ENCODE assay signal across 8 cellular contexts in genomic region chr3:108477511-108478147, GRCh38. TPM values are rescaled to one million over a fixed set of nuclear protein-coding genes. Genes with fewer than 3 reads are reported as not detected.
DNase-seq lines count a peak whose midpoint lies in the region; ATAC-seq and TF ChIP-seq lines count a peak whose summit lies in the region.

No MANE protein-coding gene starts in this region.

- H3K9me3 Mint-ChIP-seq in stimulated activated memory B cell treated with anti-CD40 and anti-IgM and Interleukin-4, amounts not matched to agents 10 μg/mL and 1 μg/mL and 100 μg/mL, for 72 hours: no peaks in the 10 kb centered on the region

- no peaks in the 10 kb centered on the region for H3K27me3 Mint-ChIP-seq in stimulated activated memory B cell treated with anti-CD40 and anti-IgM and Interleukin-4, amounts not matched to agents 10 μg/mL and 1 μg/mL and 100 μg/mL, for 72 hours

- DNase-seq in Daoy (ENCODE audit: low read depth): peak; percentile 69
- DNase-seq in NCI-H1694 (lab: John Stamatoyannopoulos, UW): peak; percentile 65
- DNase-seq in T-helper 1 cell: peak in 4 of 5 donors; percentile 22 to 53 (median 42)
- DNase-seq in adrenal gland: peak; percentile 50 to 82 (median 72)
- DNase-seq in hippocampal formation (lab: John Stamatoyannopoulos, UW): peak; percentile 49 to 70
- DNase-seq in stimulated activated CD4-positive, alpha-beta T cell treated with anti-CD3 and anti-CD28 coated beads, Interleukin-12 subunit alpha, Interleukin-12 subunit beta, amount 100 ng/mL, for 4 hours: peak; percentile 59

- H3K4me1 ChIP-seq in HEK293 (ENCODE audit: control insufficient read depth, insufficient read depth, low read length) (no peaks in the 10 kb centered on the region), adrenal gland (replicated peaks in 1 of 2) (no peaks in the 10 kb centered on the region)

- WGBS in adrenal gland, 4 donors: 22 to 24% (median 23%) methylated on average over 4 of the region's 4 CpGs

- H3K27me3 ChIP-seq in adrenal gland: no peaks in the 10 kb centered on the region

- no peak overlapping the region for H3K27ac Mint-ChIP-seq in stimulated activated memory B cell treated with anti-CD40 and anti-IgM and Interleukin-4, amounts not matched to agents 10 μg/mL and 1 μg/mL and 100 μg/mL, for 72 hours

- no peak overlapping the region for H3K4me3 Mint-ChIP-seq in stimulated activated memory B cell treated with anti-CD40 and anti-IgM and Interleukin-4, amounts not matched to agents 10 μg/mL and 1 μg/mL and 100 μg/mL, for 72 hours

- no peaks in the 10 kb centered on the region for H3K4me1 Mint-ChIP-seq in stimulated activated memory B cell treated with anti-CD40 and anti-IgM and Interleukin-4, amounts not matched to agents 10 μg/mL and 1 μg/mL and 100 μg/mL, for 72 hours

- H3K36me3 ChIP-seq in HEK293 (ENCODE audit: control insufficient read depth in 2 of 2, insufficient read depth in 1 of 2, low read length in 2 of 2) (no peaks in the 10 kb centered on the region), adrenal gland (replicated peaks in 1 of 2) (no peaks in the 10 kb centered on the region)

- no peak overlapping the region for H3K27ac ChIP-seq in HEK293 (ENCODE audit: extremely low read depth, low read depth, low read length)
- H3K27ac ChIP-seq in adrenal gland: no peak overlapping the region

- POLR2A ChIA-PET in HEK293 (lab: Yijun Ruan, JAX): no interaction called here

- H3K36me3 Mint-ChIP-seq in stimulated activated memory B cell treated with anti-CD40 and anti-IgM and Interleukin-4, amounts not matched to agents 10 μg/mL and 1 μg/mL and 100 μg/mL, for 72 hours: no peaks in the 10 kb centered on the region

- H3K4me3 ChIP-seq in HEK293 (ENCODE audit: low read depth, low read length) (no peak overlapping the region), adrenal gland (no peak overlapping the region)

- H3K9me3 ChIP-seq in HEK293 (ENCODE audit: control insufficient read depth, insufficient read depth, low read depth, low read length): no peaks in the 10 kb centered on the region
- H3K9me3 ChIP-seq in adrenal gland (replicated peaks in 1 of 3): no peaks in the 10 kb centered on the region

- ATAC-seq in stimulated activated memory B cell treated with anti-CD40 and anti-IgM and Interleukin-4, amounts not matched to agents 10 μg/mL and 1 μg/mL and 100 μg/mL, for 72 hours: no peak

- no peak for TF ChIP-seq POLR2A in adrenal gland (IDR thresholded peaks at IDR 0.05)

- intact Hi-C loops in adrenal gland (cut with DNase I): loop anchor here in 1 of 2 donors (10.0 kb wide), 1 partner anchor 323 kb away; no protein-coding TSS in a partner anchor

- CTCF ChIA-PET in HEK293 (lab: Yijun Ruan, JAX): interaction anchor here (0.6 to 2.6 kb wide), 31 partner anchors 8 to 1338 kb away, joined by 3 to 17 read pairs (median 3); no protein-coding TSS in a partner anchor

- 0 out of 2 replicates have a peak, but pooled peaks have one; percentile 26 for TF ChIP-seq CTCF in HEK293 (tag by site-specific recombination; IDR thresholded peaks at IDR 0.05)
- TF ChIP-seq CTCF in adrenal gland (IDR thresholded peaks at IDR 0.05): peak; percentile 64 to 82 (median 73)

TF ChIP-seq in HEK293, 187 proteins besides CTCF, POLR2A, EP300 and RAD21:
- TF ChIP-seq ZSCAN18 (tag by site-specific recombination; IDR thresholded peaks at IDR 0.05) (no peak), SALL2 (tag by site-specific recombination; IDR thresholded peaks at IDR 0.05; ENCODE audit: borderline replicate concordance) (no peak), ZNF121 (tag by site-specific recombination; IDR thresholded peaks at IDR 0.05) (no peak), ZBTB21 (tag by site-specific recombination; IDR thresholded peaks at IDR 0.05) (no peak), ZNF513 (tag by site-specific recombination; IDR thresholded peaks at IDR 0.05) (no peak), ZNF654 (tag by site-specific recombination; IDR thresholded peaks at IDR 0.05; ENCODE audit: low read depth) (peak; percentile 61), ZNF658 (tag by site-specific recombination; IDR thresholded peaks at IDR 0.05) (no peak), PRDM10 (tag by site-specific recombination; IDR thresholded peaks at IDR 0.05) (no peak)

RNA-seq across cellular contexts. Expression of gene MYH15, which starts 32.8 kb away (rescaled TPM):
- 0.18 and 1.1 TPM in 2 replicates for total RNA-seq in Daoy (2014; rRNA removed; shearing (Covaris generic))
- under 1 TPM in 6 of 8 donors, not detected in 2; 0.07 to 0.24 (median 0.17) TPM for total RNA-seq in adrenal gland
- 1 to 10 TPM in 1 of 3 donors, under 1 TPM in 2; 0.13 to 1.0 (median 0.49) TPM for polyA plus RNA-seq in adrenal gland
